Comparison of ENCODE assay signal across 8 cellular contexts in the genomic region with DNA sequence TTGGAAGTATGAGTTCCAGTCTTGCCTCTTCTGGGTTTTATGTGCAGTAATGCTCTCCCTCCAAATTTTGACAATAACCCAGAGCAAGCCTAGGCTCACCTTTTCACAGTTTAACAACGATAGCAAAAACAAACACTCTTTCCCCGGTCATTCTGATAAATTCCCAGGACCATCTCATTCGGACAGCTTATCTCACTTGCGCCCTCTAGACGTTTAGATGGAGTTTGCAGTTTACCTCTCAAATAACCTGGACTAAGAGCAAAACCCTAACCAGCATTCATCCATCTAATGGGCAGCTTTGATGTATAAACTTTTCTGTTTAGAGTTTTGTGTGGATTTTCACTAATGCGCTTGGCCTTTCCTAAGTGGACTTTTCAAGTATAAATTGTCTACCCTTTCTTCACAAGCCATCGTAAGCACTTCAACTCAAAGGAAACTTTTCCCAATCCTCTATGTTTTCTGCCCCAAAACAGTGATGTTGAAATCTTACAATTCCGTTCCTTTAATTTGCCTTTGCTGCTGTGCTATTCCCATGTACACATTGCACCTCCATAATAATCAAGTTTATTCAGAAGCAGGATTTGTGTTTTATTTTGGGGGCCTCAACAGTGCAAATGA.
DNase-seq lines count a peak whose midpoint lies in the region; ATAC-seq and TF ChIP-seq lines count a peak whose summit lies in the region.

No MANE protein-coding gene starts in this region.

- TF ChIP-seq RAD21 in Ishikawa (IDR thresholded peaks at IDR 0.05; ENCODE audit: low read depth): peak; percentile 56

- H3K27me3 ChIP-seq in sigmoid colon: no peaks in the 10 kb centered on the region

- TF ChIP-seq CTCF in astrocyte of the spinal cord (IDR thresholded peaks at IDR 0.05; ENCODE audit: low read depth, low read length) (peak; percentile 58), mesothelial cell of epicardium (IDR thresholded peaks at IDR 0.05; ENCODE audit: unreplicated experiment) (peak; percentile 23), sigmoid colon (IDR thresholded peaks at IDR 0.05) (no peak)

- H3K9me3 ChIP-seq in T-helper 17 cell (ENCODE audit: control insufficient read depth, low read length, poor library complexity, severe bottlenecking) (no peaks in the 10 kb centered on the region), sigmoid colon (peaks cover 0 to 4% (median under 1%) of the 10 kb centered on the region in 4 donors)

- intact Hi-C loops in sigmoid colon (cut with DNase I): no loop called here

- H3K4me1 ChIP-seq in sigmoid colon: no peaks in the 10 kb centered on the region

- POLR2A ChIA-PET in activated CD4-positive, alpha-beta T cell treated with anti-CD3 and anti-CD28 coated beads, Interleukin-2, amount 10 ng/mL, durations not matched to agents 7 days and 5 days (lab: Charles Lee): no interaction called here

- TF ChIP-seq EP300 in Ishikawa (IDR thresholded peaks at IDR 0.05; ENCODE audit: borderline replicate concordance) (no peak), sigmoid colon (IDR thresholded peaks at IDR 0.05) (no peak)

- H3K9me3 Mint-ChIP-seq in mesothelial cell of epicardium: peaks cover 9% of the 10 kb centered on the region
- peaks cover 2% of the 10 kb centered on the region for H3K9me3 Mint-ChIP-seq in activated CD4-positive, alpha-beta T cell treated with anti-CD3 and anti-CD28 coated beads, Interleukin-2, amount 10 ng/mL, durations not matched to agents 7 days and 5 days

- no peak overlapping the region for H3K27ac ChIP-seq in sigmoid colon

- CTCF ChIA-PET in activated CD4-positive, alpha-beta T cell treated with anti-CD3 and anti-CD28 coated beads, Interleukin-2, amount 10 ng/mL, durations not matched to agents 7 days and 5 days (lab: Charles Lee): no interaction called here

- H3K4me3 Mint-ChIP-seq in mesothelial cell of epicardium: no peak overlapping the region
- H3K4me3 Mint-ChIP-seq in activated CD4-positive, alpha-beta T cell treated with anti-CD3 and anti-CD28 coated beads, Interleukin-2, amount 10 ng/mL, durations not matched to agents 7 days and 5 days: no peak overlapping the region
- H3K4me3 Mint-ChIP-seq in T-helper 17 cell: no peak overlapping the region

- 35 to 65% methylated on average over 8 of the region's 8 CpGs for WGBS in sigmoid colon, 2 donors

- ATAC-seq in GM18502 (IDR thresholded peaks at IDR 0.05; ENCODE audit: poor library complexity, unreplicated experiment) (peak; percentile 59), T-helper 17 cell (no peak), HG03442 (IDR thresholded peaks at IDR 0.05; ENCODE audit: unreplicated experiment) (no peak)

- H3K4me3 ChIP-seq in astrocyte of the spinal cord (ENCODE audit: low read depth, low read length) (no peak overlapping the region), sigmoid colon (no peak overlapping the region)

- H3K36me3 Mint-ChIP-seq in mesothelial cell of epicardium (peaks cover 19% of the 10 kb centered on the region), T-helper 17 cell (ENCODE audit: low read depth) (no peaks in the 10 kb centered on the region)
- H3K36me3 Mint-ChIP-seq in activated CD4-positive, alpha-beta T cell treated with anti-CD3 and anti-CD28 coated beads, Interleukin-2, amount 10 ng/mL, durations not matched to agents 7 days and 5 days (ENCODE audit: low read depth): no peaks in the 10 kb centered on the region

- H3K4me1 Mint-ChIP-seq in mesothelial cell of epicardium (peaks cover 23% of the 10 kb centered on the region), T-helper 17 cell (no peaks in the 10 kb centered on the region)
- no peaks in the 10 kb centered on the region for H3K4me1 Mint-ChIP-seq in activated CD4-positive, alpha-beta T cell treated with anti-CD3 and anti-CD28 coated beads, Interleukin-2, amount 10 ng/mL, durations not matched to agents 7 days and 5 days

- DNase-seq in astrocyte of the spinal cord (ENCODE audit: low read depth, low spot score) (peak; percentile 19), mesothelial cell of epicardium (ENCODE audit: low spot score in 2 of 2, unreplicated experiment in 2 of 2) (no peak), T-helper 17 cell (no peak), sigmoid colon (no peak)
- DNase-seq in activated CD4-positive, alpha-beta T cell treated with anti-CD3 and anti-CD28 coated beads, Interleukin-2, amount 10 ng/mL, durations not matched to agents 7 days and 5 days: no peak

- TF ChIP-seq POLR2A in sigmoid colon (IDR thresholded peaks at IDR 0.05): no peak

- peak overlapping the region; percentile 77 for H3K27ac Mint-ChIP-seq in mesothelial cell of epicardium
- no peak overlapping the region for H3K27ac Mint-ChIP-seq in activated CD4-positive, alpha-beta T cell treated with anti-CD3 and anti-CD28 coated beads, Interleukin-2, amount 10 ng/mL, durations not matched to agents 7 days and 5 days
- H3K27ac Mint-ChIP-seq in T-helper 17 cell: no peak overlapping the region

- no peaks in the 10 kb centered on the region for H3K36me3 ChIP-seq in sigmoid colon

- in situ Hi-C loops in astrocyte of the spinal cord (cut with HindIII; ENCODE audit: low sequenced_read_pairs): no loop called here

- H3K27me3 Mint-ChIP-seq in mesothelial cell of epicardium (ENCODE audit: low read depth) (no peaks in the 10 kb centered on the region), T-helper 17 cell (no peaks in the 10 kb centered on the region)
- no peaks in the 10 kb centered on the region for H3K27me3 Mint-ChIP-seq in activated CD4-positive, alpha-beta T cell treated with anti-CD3 and anti-CD28 coated beads, Interleukin-2, amount 10 ng/mL, durations not matched to agents 7 days and 5 days

TF ChIP-seq in Ishikawa, 13 proteins besides CTCF, POLR2A, EP300 and RAD21:
- TF ChIP-seq YY1 (IDR thresholded peaks at IDR 0.05; ENCODE audit: low read depth) (no peak), EGR1 (IDR thresholded peaks at IDR 0.05) (no peak), NFIC (IDR thresholded peaks at IDR 0.05) (no peak), ZBTB7A (IDR thresholded peaks at IDR 0.05; ENCODE audit: low read depth) (no peak), TEAD4 (IDR thresholded peaks at IDR 0.05) (no peak), CEBPB (IDR thresholded peaks at IDR 0.05) (no peak), TCF12 (IDR thresholded peaks at IDR 0.05; ENCODE audit: low read depth) (no peak), TAF1 (IDR thresholded peaks at IDR 0.05; ENCODE audit: low read depth) (no peak), FOXM1 (IDR thresholded peaks at IDR 0.05; ENCODE audit: borderline replicate concordance, low read depth) (no peak), CREB1 (IDR thresholded peaks at IDR 0.05; ENCODE audit: low read depth) (no peak)
- TF ChIP-seq, protein P1, sequence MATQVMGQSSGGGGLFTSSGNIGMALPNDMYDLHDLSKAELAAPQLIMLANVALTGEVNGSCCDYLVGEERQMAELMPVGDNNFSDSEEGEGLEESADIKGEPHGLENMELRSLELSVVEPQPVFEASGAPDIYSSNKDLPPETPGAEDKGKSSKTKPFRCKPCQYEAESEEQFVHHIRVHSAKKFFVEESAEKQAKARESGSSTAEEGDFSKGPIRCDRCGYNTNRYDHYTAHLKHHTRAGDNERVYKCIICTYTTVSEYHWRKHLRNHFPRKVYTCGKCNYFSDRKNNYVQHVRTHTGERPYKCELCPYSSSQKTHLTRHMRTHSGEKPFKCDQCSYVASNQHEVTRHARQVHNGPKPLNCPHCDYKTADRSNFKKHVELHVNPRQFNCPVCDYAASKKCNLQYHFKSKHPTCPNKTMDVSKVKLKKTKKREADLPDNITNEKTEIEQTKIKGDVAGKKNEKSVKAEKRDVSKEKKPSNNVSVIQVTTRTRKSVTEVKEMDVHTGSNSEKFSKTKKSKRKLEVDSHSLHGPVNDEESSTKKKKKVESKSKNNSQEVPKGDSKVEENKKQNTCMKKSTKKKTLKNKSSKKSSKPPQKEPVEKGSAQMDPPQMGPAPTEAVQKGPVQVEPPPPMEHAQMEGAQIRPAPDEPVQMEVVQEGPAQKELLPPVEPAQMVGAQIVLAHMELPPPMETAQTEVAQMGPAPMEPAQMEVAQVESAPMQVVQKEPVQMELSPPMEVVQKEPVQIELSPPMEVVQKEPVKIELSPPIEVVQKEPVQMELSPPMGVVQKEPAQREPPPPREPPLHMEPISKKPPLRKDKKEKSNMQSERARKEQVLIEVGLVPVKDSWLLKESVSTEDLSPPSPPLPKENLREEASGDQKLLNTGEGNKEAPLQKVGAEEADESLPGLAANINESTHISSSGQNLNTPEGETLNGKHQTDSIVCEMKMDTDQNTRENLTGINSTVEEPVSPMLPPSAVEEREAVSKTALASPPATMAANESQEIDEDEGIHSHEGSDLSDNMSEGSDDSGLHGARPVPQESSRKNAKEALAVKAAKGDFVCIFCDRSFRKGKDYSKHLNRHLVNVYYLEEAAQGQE (IDR thresholded peaks at IDR 0.05; ENCODE audit: low read depth): no peak
- TF ChIP-seq, protein P2, sequence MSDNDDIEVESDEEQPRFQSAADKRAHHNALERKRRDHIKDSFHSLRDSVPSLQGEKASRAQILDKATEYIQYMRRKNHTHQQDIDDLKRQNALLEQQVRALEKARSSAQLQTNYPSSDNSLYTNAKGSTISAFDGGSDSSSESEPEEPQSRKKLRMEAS (IDR thresholded peaks at IDR 0.05): no peak
- TF ChIP-seq, protein P3, sequence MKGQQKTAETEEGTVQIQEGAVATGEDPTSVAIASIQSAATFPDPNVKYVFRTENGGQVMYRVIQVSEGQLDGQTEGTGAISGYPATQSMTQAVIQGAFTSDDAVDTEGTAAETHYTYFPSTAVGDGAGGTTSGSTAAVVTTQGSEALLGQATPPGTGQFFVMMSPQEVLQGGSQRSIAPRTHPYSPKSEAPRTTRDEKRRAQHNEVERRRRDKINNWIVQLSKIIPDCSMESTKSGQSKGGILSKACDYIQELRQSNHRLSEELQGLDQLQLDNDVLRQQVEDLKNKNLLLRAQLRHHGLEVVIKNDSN (IDR thresholded peaks at IDR 0.05): no peak
TF ChIP-seq in Ishikawa: peak in this region for 0.

Comparison
In these comparisons a context has a peak if more than half of its experiments do, and no peak if none do; other contexts are left out.
1. CTCF ChIP-seq: peak in astrocyte of the spinal cord (single experiment) and mesothelial cell of epicardium (single experiment); none in sigmoid colon (0 of 4).